8 cellular contexts compared by ENCODE assay signal in the genomic region with DNA sequence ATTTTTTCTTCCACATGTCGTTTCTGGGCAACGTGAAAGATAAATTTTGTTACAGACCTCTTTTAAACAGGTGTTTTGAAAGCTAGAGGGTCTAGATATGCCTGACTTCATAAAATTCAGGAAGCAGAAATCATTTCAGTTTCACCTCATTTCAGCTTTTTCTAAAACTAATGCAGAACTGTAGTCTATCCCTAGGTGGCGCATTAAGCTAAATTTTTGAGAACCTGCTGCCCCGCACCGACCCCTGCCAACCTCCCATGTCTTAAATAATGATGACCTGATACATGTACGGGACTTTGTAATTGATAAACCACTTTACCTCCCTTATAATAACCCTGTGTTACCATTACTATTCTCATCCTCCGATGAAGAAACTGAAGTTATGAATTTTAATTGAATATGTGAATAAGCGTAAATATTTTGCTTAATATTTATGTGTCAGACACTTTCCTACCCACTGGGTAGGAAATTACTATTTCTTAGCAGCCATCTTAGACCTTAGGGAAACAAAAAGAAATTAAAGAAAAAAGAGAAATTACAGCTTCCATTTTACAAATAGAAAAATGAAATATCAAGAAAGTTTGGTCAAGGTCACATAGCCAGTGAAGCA.
DNase-seq lines count a peak whose midpoint lies in the region; ATAC-seq and TF ChIP-seq lines count a peak whose summit lies in the region.

No MANE protein-coding gene starts in this region.

- no peaks in the 10 kb centered on the region for H3K9me2 ChIP-seq in SK-N-SH

- no peak overlapping the region for H3K9ac ChIP-seq in SK-N-SH

- H3K4me1 Mint-ChIP-seq in neural crest cell, result peaks cover 5% of the 10 kb centered on the region

- ATAC-seq in Right ventricle myocardium superior (ENCODE audit: poor library complexity) (no peak), Right ventricle myocardium inferior (no peak)

- TF ChIP-seq EP300 in SK-N-SH (IDR thresholded peaks at IDR 0.05; ENCODE audit: borderline replicate concordance in 1 of 2, low read depth in 1 of 2, low read length in 1 of 2), result no peak

- no peaks in the 10 kb centered on the region for H3K9me3 Mint-ChIP-seq in neural crest cell

- H4K20me1 ChIP-seq in SK-N-SH (ENCODE audit: insufficient read depth), result no peaks in the 10 kb centered on the region

- H3K79me2 ChIP-seq in SK-N-SH (ENCODE audit: insufficient read depth), result no peaks in the 10 kb centered on the region

- H3K4me1 ChIP-seq in SK-N-SH (ENCODE audit: control insufficient read depth in 1 of 2, insufficient read depth in 2 of 2, low read depth in 1 of 2, low read length in 1 of 2), result no peaks in the 10 kb centered on the region

- H2AFZ ChIP-seq in SK-N-SH (ENCODE audit: low read depth), result peak overlapping the region; percentile 13; the same call in 1 of the 2 replicates

- no peaks in the 10 kb centered on the region for H3K9me3 ChIP-seq in SK-N-SH

- no peak overlapping the region for H3K4me2 ChIP-seq in SK-N-SH

- H3K27me3 ChIP-seq in SK-N-SH (ENCODE audit: insufficient read depth), result no peaks in the 10 kb centered on the region; the same call in 1 of the 2 replicates

- TF ChIP-seq RAD21 in SK-N-SH (IDR thresholded peaks at IDR 0.05; ENCODE audit: low read length), result peak; percentile 87

- H3K27ac ChIP-seq in SK-N-SH (ENCODE audit: low read depth in 2 of 2, low read length in 1 of 2), result no peak overlapping the region

- TF ChIP-seq CTCF in SK-N-SH (IDR thresholded peaks at IDR 0.05) (peak; percentile 85), neural crest cell (conservative IDR thresholded peaks at IDR 0.05) (peak; percentile 89)

- no peak overlapping the region for H3K27ac Mint-ChIP-seq in neural crest cell (ENCODE audit: unreplicated experiment)

- peaks cover 23% of the 10 kb centered on the region for H3K27me3 Mint-ChIP-seq in neural crest cell (ENCODE audit: low read depth)

- no peaks in the 10 kb centered on the region for H3F3A ChIP-seq in SK-N-SH (replicated peaks; ENCODE audit: insufficient read depth)

- H3K36me3 ChIP-seq in SK-N-SH (replicated peaks in 1 of 2; ENCODE audit: control insufficient read depth in 1 of 2, insufficient read depth in 2 of 2, low read length in 1 of 2), result no peaks in the 10 kb centered on the region

- intact Hi-C loops in Right ventricle myocardium superior (cut with DNase I) (no loop called here), Right ventricle myocardium inferior (cut with DNase I) (no loop called here)

- POLR2A ChIA-PET in SK-N-SH (lab: Yijun Ruan, JAX), result no interaction called here

- 13% methylated on average over 8 of the region's 8 CpGs for WGBS in SK-N-SH (ENCODE audit: low lambda C conversion rate)

- H3K4me3 Mint-ChIP-seq in neural crest cell, result no peak overlapping the region

- DNase-seq in Right ventricle myocardium superior (peak; percentile 35), Right ventricle myocardium inferior (ENCODE audit: missing footprints) (no peak), LoVo (ENCODE audit: low spot score) (peak; percentile 84), SK-N-SH (peak; percentile 50), erythroblast (lab: John Stamatoyannopoulos, UW) (peak; percentile 32 to 58), neural crest cell (ENCODE audit: low read depth, low spot score) (peak; percentile 11), occipital lobe (lab: John Stamatoyannopoulos, UW) (no peak), cerebellum (ENCODE audit: low spot score) (no peak)

- CTCF ChIA-PET in SK-N-SH (lab: Yijun Ruan, JAX), result interaction anchor here (0.5 to 3.0 kb wide), 69 partner anchors 9 to 1351 kb away, joined by 3 to 37 read pairs (median 5); a partner anchor contains a TSS

- no peaks in the 10 kb centered on the region for H3K36me3 Mint-ChIP-seq in neural crest cell (ENCODE audit: low read depth)

- TF ChIP-seq POLR2A in erythroblast (IDR thresholded peaks at IDR 0.05; ENCODE audit: low read length), result no peak

- no peak overlapping the region for H3K4me3 ChIP-seq in SK-N-SH (ENCODE audit: low read depth in 2 of 2, low read length in 1 of 2)

TF ChIP-seq in SK-N-SH, 30 proteins besides CTCF, POLR2A, EP300 and RAD21:
- TF ChIP-seq FOXM1 (IDR thresholded peaks at IDR 0.05; ENCODE audit: low read depth), result no peak
- TF ChIP-seq FOSL2 (IDR thresholded peaks at IDR 0.05; ENCODE audit: borderline replicate concordance, low read depth), result no peak
- TF ChIP-seq, protein P1, sequence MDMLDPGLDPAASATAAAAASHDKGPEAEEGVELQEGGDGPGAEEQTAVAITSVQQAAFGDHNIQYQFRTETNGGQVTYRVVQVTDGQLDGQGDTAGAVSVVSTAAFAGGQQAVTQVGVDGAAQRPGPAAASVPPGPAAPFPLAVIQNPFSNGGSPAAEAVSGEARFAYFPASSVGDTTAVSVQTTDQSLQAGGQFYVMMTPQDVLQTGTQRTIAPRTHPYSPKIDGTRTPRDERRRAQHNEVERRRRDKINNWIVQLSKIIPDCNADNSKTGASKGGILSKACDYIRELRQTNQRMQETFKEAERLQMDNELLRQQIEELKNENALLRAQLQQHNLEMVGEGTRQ (IDR thresholded peaks at IDR 0.05; ENCODE audit: borderline replicate concordance, low read depth, low read length), result no peak
- TF ChIP-seq, protein P2, sequence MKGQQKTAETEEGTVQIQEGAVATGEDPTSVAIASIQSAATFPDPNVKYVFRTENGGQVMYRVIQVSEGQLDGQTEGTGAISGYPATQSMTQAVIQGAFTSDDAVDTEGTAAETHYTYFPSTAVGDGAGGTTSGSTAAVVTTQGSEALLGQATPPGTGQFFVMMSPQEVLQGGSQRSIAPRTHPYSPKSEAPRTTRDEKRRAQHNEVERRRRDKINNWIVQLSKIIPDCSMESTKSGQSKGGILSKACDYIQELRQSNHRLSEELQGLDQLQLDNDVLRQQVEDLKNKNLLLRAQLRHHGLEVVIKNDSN (IDR thresholded peaks at IDR 0.05; ENCODE audit: borderline replicate concordance, low read depth), result no peak
- peak; percentile 53 for TF ChIP-seq SMC3 (IDR thresholded peaks at IDR 0.05; ENCODE audit: low read depth, low read length)
- no peak for TF ChIP-seq RXRA (IDR thresholded peaks at IDR 0.05; ENCODE audit: borderline replicate concordance, low read depth)
- no peak for TF ChIP-seq TAF1 (IDR thresholded peaks at IDR 0.05; ENCODE audit: borderline replicate concordance, low read depth, low read length)
- TF ChIP-seq MXI1 (IDR thresholded peaks at IDR 0.05; ENCODE audit: low read depth, low read length), result 0 out of 2 replicates have a peak, but pooled peaks have one; percentile 24
- TF ChIP-seq NRF1 (IDR thresholded peaks at IDR 0.05; ENCODE audit: low read depth, low read length), result no peak
TF ChIP-seq in SK-N-SH: peak in this region for 2.

Comparison
In these comparisons a context has a peak if more than half of its experiments do, and no peak if none do; other contexts are left out.
1. DNase-seq: peak in Right ventricle myocardium superior (single experiment), LoVo (single experiment), SK-N-SH (single experiment), erythroblast (2 of 2) and neural crest cell (single experiment); none in Right ventricle myocardium inferior (single experiment), occipital lobe (single experiment) and cerebellum (single experiment).